In the genomic region with DNA sequence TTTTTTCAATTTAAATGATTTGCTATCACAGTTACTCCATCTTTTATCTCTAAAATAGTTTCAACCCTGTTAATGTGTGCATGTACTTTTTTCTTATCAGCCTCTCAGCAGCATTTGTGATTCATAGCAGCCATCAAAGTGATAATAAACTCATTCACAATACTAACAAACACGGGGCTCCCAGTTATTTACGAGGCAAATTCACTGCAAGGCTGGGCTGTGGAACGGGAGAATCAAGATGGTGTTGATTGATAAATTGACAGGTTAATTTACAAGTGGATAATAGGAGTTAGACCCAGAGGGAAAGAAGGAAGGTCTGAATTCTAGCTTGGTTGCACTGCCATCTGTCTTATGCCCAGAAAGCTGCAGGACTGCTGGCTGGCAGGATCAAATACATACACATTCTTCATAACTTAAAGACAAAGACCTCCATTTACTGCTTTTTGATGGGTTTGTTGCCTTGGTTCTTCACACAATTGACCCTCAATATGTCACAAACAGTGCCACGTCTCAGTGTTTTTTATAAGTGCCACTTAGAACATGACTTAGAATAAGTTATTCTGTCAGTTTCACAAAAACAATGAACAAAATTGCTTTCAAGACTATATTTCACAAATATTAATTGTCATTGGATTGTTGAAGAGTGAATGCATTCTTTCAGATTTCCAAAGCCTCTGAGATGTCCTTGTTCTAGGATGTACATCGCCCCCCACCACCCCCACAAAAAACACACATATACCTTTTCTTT, we compare ENCODE assay signal across 8 cellular contexts.
DNase-seq lines count a peak whose midpoint lies in the region; ATAC-seq and TF ChIP-seq lines count a peak whose summit lies in the region.

No MANE protein-coding gene starts in this region.

- intact Hi-C loops in left lung (cut with DNase I) = no loop called here

- POLR2A ChIA-PET in GM10248 (lab: Yijun Ruan, JAX) = no interaction called here

- no peak overlapping the region for H3K4me3 ChIP-seq in left lung

- no peak for DNase-seq in GM10248 (ENCODE audit: extremely low spot score)
- peak; percentile 61 for DNase-seq in MV-4-11 (lab: John Stamatoyannopoulos, UW)
- peak; percentile 1 for DNase-seq in amniotic epithelial cell (ENCODE audit: low read depth)
- no peak for DNase-seq in left lung
- no peak for DNase-seq in GM19238 (ENCODE audit: insufficient read length, low spot score)
- no peak for DNase-seq in activated naive CD4-positive, alpha-beta T cell treated with anti-CD3 and anti-CD28 coated beads, Interleukin-2, amount 50 U/mL, for 16 hours

- no peaks in the 10 kb centered on the region for H3K27me3 ChIP-seq in left lung

- no peak overlapping the region for H3K27ac ChIP-seq in left lung

- H3K9me3 ChIP-seq in left lung = no peaks in the 10 kb centered on the region

- no peaks in the 10 kb centered on the region for H3K36me3 ChIP-seq in left lung

- ATAC-seq in left lung = peak; percentile 81
- ATAC-seq in HG02678 (IDR thresholded peaks at IDR 0.05; ENCODE audit: unreplicated experiment) = no peak
- ATAC-seq in GM21515 (IDR thresholded peaks at IDR 0.05; ENCODE audit: unreplicated experiment) = no peak

- no peaks in the 10 kb centered on the region for H3K4me1 ChIP-seq in left lung

- TF ChIP-seq CTCF in GM10248 (IDR thresholded peaks at IDR 0.05; ENCODE audit: control extremely low read depth, extremely low read depth, low read depth, missing control alignments) (peak; percentile 34), left lung (IDR thresholded peaks at IDR 0.05) (peak; percentile 29 to 38)

- CTCF ChIA-PET in GM10248 (lab: Yijun Ruan, JAX) = interaction anchor here (1.5 kb wide), 1 partner anchor 1633 kb away, joined by 7 read pairs; no protein-coding TSS in a partner anchor

Comparison
In these comparisons a context has a peak if more than half of its experiments do, and no peak if none do; other contexts are left out.
1. DNase-seq: peak in MV-4-11 (single experiment) and amniotic epithelial cell (single experiment); none in GM10248 (single experiment), left lung (0 of 2), GM19238 (single experiment) and activated naive CD4-positive, alpha-beta T cell treated with anti-CD3 and anti-CD28 coated beads, Interleukin-2, amount 50 U/mL, for 16 hours (single experiment).